Comparison of ENCODE assay signal across 17 cellular contexts in the genomic region with DNA sequence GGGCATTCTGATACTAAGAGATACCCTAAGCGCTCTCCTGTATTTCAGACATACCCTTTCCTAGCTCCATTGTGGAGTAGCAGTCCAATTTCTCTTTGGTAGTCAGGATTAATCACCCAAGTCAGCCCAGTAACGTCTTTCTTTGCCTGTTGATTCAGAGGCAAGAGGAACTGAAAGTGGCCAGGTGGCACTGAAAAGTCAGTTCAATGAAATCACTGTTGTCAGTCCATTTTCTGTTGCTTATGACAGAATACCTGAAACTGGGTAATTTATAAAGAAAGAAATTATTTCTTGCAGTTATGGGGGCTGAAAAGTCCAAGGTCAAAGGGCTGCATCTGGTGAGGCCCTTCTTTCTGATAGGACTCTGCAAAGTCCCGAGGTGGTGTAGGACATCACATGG. TPM values are rescaled to one million over a fixed set of nuclear protein-coding genes. Genes with fewer than 3 reads are reported as not detected.
DNase-seq lines count a peak whose midpoint lies in the region; ATAC-seq, FAIRE-seq and TF ChIP-seq lines count a peak whose summit lies in the region.
"Had no signal": no experiment of that assay in that cellular context is flagged by ENCODE, and none has a peak within 500 bp of the region (broad histone marks: within the 10 kb centered on the region; RNA-seq: fewer than 3 reads in every experiment).

No MANE protein-coding gene starts in this region.

- no peak for DNase-seq in HepG2 (ENCODE audit: low spot score)
- DNase-seq in right lobe of liver: no peak
- peak; percentile 70 for DNase-seq in MM.1S
- DNase-seq in activated CD8-positive, alpha-beta memory T cell treated with anti-CD3 and anti-CD28 coated beads, Interleukin-2, amount 50 U/mL, for 4 hours: no peak
- DNase-seq in activated naive CD4-positive, alpha-beta T cell treated with anti-CD3 and anti-CD28 coated beads, Interleukin-2, amount 50 U/mL, for 72 hours (ENCODE audit: low spot score in 2 of 2): no peak
- DNase-seq in WTC11 (ENCODE audit: low spot score): no peak
- DNase-seq in cortex of kidney (lab: John Stamatoyannopoulos, UW): no peak
- DNase-seq: 8988T; activated CD4-positive, alpha-beta T cell treated with anti-CD3 and anti-CD28 coated beads for 48 hours; CD8-positive, alpha-beta T cell; OCI-M1; upper lobe of left lung had no signal

- H3K4me3 ChIP-seq in HepG2 (replicated peaks in 1 of 3; ENCODE audit: insufficient read depth in 1 of 3, low read depth in 2 of 3, low read length in 3 of 3) (no peak overlapping the region), right lobe of liver (no peak overlapping the region), MM.1S (ENCODE audit: low read length) (no peak overlapping the region)
- H3K4me3 ChIP-seq: gastroesophageal sphincter, upper lobe of left lung had no signal

- H3K27ac Mint-ChIP-seq in activated naive CD4-positive, alpha-beta T cell treated with anti-CD3 and anti-CD28 coated beads, Interleukin-2, amount 50 U/mL, for 72 hours: no peak overlapping the region
- no peak overlapping the region for H3K27ac Mint-ChIP-seq in WTC11
- H3K27ac Mint-ChIP-seq: CD8-positive, alpha-beta T cell had no signal

- no peaks in the 10 kb centered on the region for H3K9me2 ChIP-seq in MM.1S (replicated peaks; ENCODE audit: insufficient read depth, low read length)

- H3K9me3 ChIP-seq in HepG2 (ENCODE audit: low read length) (no peaks in the 10 kb centered on the region), right lobe of liver (no peaks in the 10 kb centered on the region), MM.1S (replicated peaks; ENCODE audit: insufficient read depth, low read length) (no peaks in the 10 kb centered on the region)
- H3K9me3 ChIP-seq: gastroesophageal sphincter, upper lobe of left lung had no signal

- peak overlapping the region; percentile 66 for H2AFZ ChIP-seq in HepG2 (ENCODE audit: low read length)
- H2AFZ ChIP-seq in MM.1S (ENCODE audit: low read length): peak overlapping the region; percentile 36; the same call in 1 of the 2 replicates
- H2AFZ ChIP-seq: parathyroid adenoma had no signal

- CTCF ChIA-PET in HepG2 (lab: Yijun Ruan, JAX; ENCODE audit: low intra/inter-chr PET ratio, low total read pairs): no interaction called here
- CTCF ChIA-PET in WTC11 (lab: Charles Lee): no interaction called here

- POLR2A ChIA-PET in HepG2 (lab: Yijun Ruan, JAX) (no interaction called here), WTC11 (lab: Charles Lee) (no interaction called here)

- peaks cover 22% of the 10 kb centered on the region for H3K4me1 ChIP-seq in HepG2 (ENCODE audit: insufficient read depth, low read length)
- no peaks in the 10 kb centered on the region for H3K4me1 ChIP-seq in right lobe of liver
- peaks cover 8% of the 10 kb centered on the region for H3K4me1 ChIP-seq in MM.1S (ENCODE audit: low read length)
- H3K4me1 ChIP-seq: gastroesophageal sphincter, parathyroid adenoma, upper lobe of left lung had no signal

- H3K79me2 ChIP-seq in HepG2 (ENCODE audit: insufficient read depth, low read length): no peaks in the 10 kb centered on the region
- no peaks in the 10 kb centered on the region for H3K79me2 ChIP-seq in MM.1S (ENCODE audit: low read length)
- H3K79me2 ChIP-seq: parathyroid adenoma had no signal

- 41% methylated on average over 3 of the region's 3 CpGs for WGBS in HepG2 (ENCODE audit: low lambda C conversion rate)
- WGBS in right lobe of liver (ENCODE audit: insufficient coverage, low coverage, low lambda C conversion rate, missing lambda C conversion rate): 79% methylated on average over 3 of the region's 3 CpGs

- no peak for FAIRE-seq in HepG2 (lab: Jason Lieb, UNC)
- FAIRE-seq: islet of Langerhans had no signal

- H3K36me3 ChIP-seq in HepG2 (replicated peaks in 1 of 2; ENCODE audit: control insufficient read depth in 1 of 2, insufficient read depth in 2 of 2, low read length in 2 of 2) (no peaks in the 10 kb centered on the region), right lobe of liver (no peaks in the 10 kb centered on the region), MM.1S (replicated peaks; ENCODE audit: insufficient read depth, low read length) (no peaks in the 10 kb centered on the region)
- H3K36me3 ChIP-seq: gastroesophageal sphincter, upper lobe of left lung had no signal

- TF ChIP-seq POLR2A in HepG2 (IDR thresholded peaks at IDR 0.05; ENCODE audit: insufficient read depth in 1 of 2, low read depth in 2 of 2, low read length in 2 of 2) (no peak), right lobe of liver (IDR thresholded peaks at IDR 0.05) (no peak)

- H3K4me1 Mint-ChIP-seq in WTC11: no peaks in the 10 kb centered on the region

- no peaks in the 10 kb centered on the region for H3K9me3 Mint-ChIP-seq in activated naive CD4-positive, alpha-beta T cell treated with anti-CD3 and anti-CD28 coated beads, Interleukin-2, amount 50 U/mL, for 72 hours
- H3K9me3 Mint-ChIP-seq in WTC11: no peaks in the 10 kb centered on the region
- H3K9me3 Mint-ChIP-seq: CD8-positive, alpha-beta T cell had no signal

- H3K9ac ChIP-seq in HepG2 (ENCODE audit: insufficient read depth, low read depth, low read length): no peak overlapping the region
- H3K9ac ChIP-seq in MM.1S (ENCODE audit: low read length): no peak overlapping the region
- H3K9ac ChIP-seq: parathyroid adenoma had no signal

- in situ Hi-C loops in HepG2 (cut with HindIII; ENCODE audit: extremely low pct_ligation_motif_present, low pct_unique_long_range_greater_than_20kb): no loop called here

- no peaks in the 10 kb centered on the region for H3K27me3 Mint-ChIP-seq in WTC11 (ENCODE audit: low read depth)

- H3K27ac ChIP-seq in HepG2 (ENCODE audit: extremely low read length, insufficient read depth, low read length) (no peak overlapping the region), right lobe of liver (no peak overlapping the region), MM.1S (ENCODE audit: low read length) (peak overlapping the region; percentile 41; the same call in 1 of the 2 replicates)
- H3K27ac ChIP-seq: gastroesophageal sphincter, parathyroid adenoma, upper lobe of left lung had no signal

- H3K4me2 ChIP-seq in HepG2 (ENCODE audit: low read depth, low read length) (peak overlapping the region; percentile 25; the same call in 1 of the 2 replicates), MM.1S (ENCODE audit: low read depth, low read length) (peak overlapping the region; percentile 40)

- TF ChIP-seq EP300 in HepG2 (IDR thresholded peaks at IDR 0.05; ENCODE audit: low read depth in 2 of 2, low read length in 2 of 2): no peak
- no peak for TF ChIP-seq EP300 in HepG2 (CRISPR knock-in tag; IDR thresholded peaks at IDR 0.05; ENCODE audit: borderline replicate concordance)

- H3F3A ChIP-seq in MM.1S (ENCODE audit: insufficient read depth, low read length): peaks cover 11% of the 10 kb centered on the region

- TF ChIP-seq CTCF in HepG2 (CRISPR knock-in tag; IDR thresholded peaks at IDR 0.05) (no peak), right lobe of liver (IDR thresholded peaks at IDR 0.05) (no peak), MM.1S (IDR thresholded peaks at IDR 0.05; ENCODE audit: low read length) (no peak), WTC11 (IDR thresholded peaks at IDR 0.05) (no peak)

- ATAC-seq in HepG2 (no peak), right lobe of liver (no peak), HG02798 (IDR thresholded peaks at IDR 0.05; ENCODE audit: poor library complexity, unreplicated experiment) (peak; percentile 75), WTC11 (no peak)
- ATAC-seq in activated naive CD4-positive, alpha-beta T cell treated with anti-CD3 and anti-CD28 coated beads, Interleukin-2, amount 50 U/mL, for 72 hours: no peak
- ATAC-seq: CD8-positive, alpha-beta T cell; gastroesophageal sphincter had no signal

- no TSS peak for BruUV-seq in HepG2 (replicated peaks; lab: Mats Ljungman, UMichigan)

- intact Hi-C loops in HepG2 (cut with micrococcal nuclease; ENCODE audit: unreplicated experiment): no loop called here
- intact Hi-C loops in right lobe of liver (cut with DNase I): no loop called here

- H3K36me3 Mint-ChIP-seq in activated naive CD4-positive, alpha-beta T cell treated with anti-CD3 and anti-CD28 coated beads, Interleukin-2, amount 50 U/mL, for 72 hours: no peaks in the 10 kb centered on the region
- no peaks in the 10 kb centered on the region for H3K36me3 Mint-ChIP-seq in WTC11
- H3K36me3 Mint-ChIP-seq: CD8-positive, alpha-beta T cell had no signal

- no peaks in the 10 kb centered on the region for H3K27me3 ChIP-seq in HepG2 (ENCODE audit: control insufficient read depth in 1 of 2, insufficient read depth in 2 of 2, low read length in 2 of 2)
- no peaks in the 10 kb centered on the region for H3K27me3 ChIP-seq in right lobe of liver
- H3K27me3 ChIP-seq in MM.1S (replicated peaks; ENCODE audit: insufficient read depth, low read length): no peaks in the 10 kb centered on the region
- H3K27me3 ChIP-seq: gastroesophageal sphincter, upper lobe of left lung had no signal

- TF ChIP-seq RAD21 in HepG2 (CRISPR knock-in tag; IDR thresholded peaks at IDR 0.05): no peak

- H4K20me1 ChIP-seq in HepG2 (ENCODE audit: insufficient read depth, low read length) (no peaks in the 10 kb centered on the region), MM.1S (ENCODE audit: insufficient read depth, low read length) (no peaks in the 10 kb centered on the region)

- H3K4me3 Mint-ChIP-seq in WTC11: no peak overlapping the region
- H3K4me3 Mint-ChIP-seq: CD8-positive, alpha-beta T cell had no signal

RNA-seq across cellular contexts. Expression of a gene that starts 12.4 kb away (rescaled TPM):
- total RNA-seq in HepG2 (2016; rRNA removed; fragmentation: Illumina TruSeq; extraction: Trizol) (71.4 and 103 TPM in 2 replicates), right lobe of liver (100 to 1,000 TPM in 2 of 6 experiments, 10 to 100 TPM in 4; 69.3 to 271 (median 72.8) TPM), WTC11 (2021) (101 to 112 TPM (median 109 TPM) in 3 replicates)
- total RNA-seq in HepG2 (2016; cell fraction: cytosol; rRNA removed; fragmentation: Illumina TruSeq; extraction: Trizol; ENCODE audit: low read depth): 34.6 and 40.9 TPM in 2 replicates
- 68.8 and 97.8 TPM in 2 replicates for total RNA-seq in HepG2 (2016; cell fraction: insoluble cytoplasmic fraction; rRNA removed; fragmentation: Illumina TruSeq; extraction: Trizol)
- 110 and 126 TPM in 2 replicates for total RNA-seq in HepG2 (2016; cell fraction: membrane; rRNA removed; fragmentation: Illumina TruSeq; extraction: Trizol)
- 55.1 and 65.4 TPM in 2 replicates for total RNA-seq in HepG2 (2016; cell fraction: nucleus; rRNA removed; fragmentation: Illumina TruSeq; extraction: Trizol)
- 112 and 115 TPM in 2 replicates for polyA plus RNA-seq in HepG2 (2011; rRNA removed)
- 113 and 122 TPM in 2 replicates for polyA plus RNA-seq in HepG2 (2011; cell fraction: cytosol; rRNA removed)
- polyA plus RNA-seq in HepG2 (2011; cell fraction: nucleus; rRNA removed): 110 and 112 TPM in 2 replicates
- polyA plus RNA-seq in HepG2 (2012): 80.4 and 124 TPM in 2 replicates
- 68.3 and 68.8 TPM in 2 replicates for polyA plus RNA-seq in HepG2 (2016; cell fraction: cytosol; fragmentation: Illumina TruSeq; extraction: Trizol; ENCODE audit: low read depth)
- 137 and 157 TPM in 2 replicates for polyA plus RNA-seq in HepG2 (2016; cell fraction: insoluble cytoplasmic fraction; fragmentation: Illumina TruSeq; extraction: Trizol; ENCODE audit: low read depth)
- polyA plus RNA-seq in HepG2 (2016; cell fraction: membrane; fragmentation: Illumina TruSeq; extraction: Trizol; ENCODE audit: low read depth): 130 and 160 TPM in 2 replicates
- polyA plus RNA-seq in HepG2 (2016; cell fraction: nucleus; fragmentation: Illumina TruSeq; extraction: Trizol; ENCODE audit: insufficient read depth, low read depth): 103 and 117 TPM in 2 replicates
- polyA minus RNA-seq in HepG2 (2011; rRNA and poly(A)+ RNA removed; ENCODE audit: low replicate concordance): 67.1 and 79.8 TPM in 2 replicates
- 86.8 and 115 TPM in 2 replicates for polyA minus RNA-seq in HepG2 (2011; cell fraction: cytosol; rRNA and poly(A)+ RNA removed)
- polyA minus RNA-seq in HepG2 (2011; cell fraction: nucleus; rRNA and poly(A)+ RNA removed): 84.1 and 87.9 TPM in 2 replicates
- 100 to 1,000 TPM; 120 to 131 TPM for total RNA-seq in activated naive CD4-positive, alpha-beta T cell treated with anti-CD3 and anti-CD28 coated beads, Interleukin-2, amount 50 U/mL, for 72 hours

RNA-seq across cellular contexts. Expression of a gene that starts 33.3 kb away (rescaled TPM):
- 2.7 and 3.2 TPM in 2 replicates for total RNA-seq in HepG2 (2016; rRNA removed; fragmentation: Illumina TruSeq; extraction: Trizol)
- total RNA-seq in HepG2 (2016; cell fraction: cytosol; rRNA removed; fragmentation: Illumina TruSeq; extraction: Trizol; ENCODE audit: low read depth): 6.3 and 7.0 TPM in 2 replicates
- total RNA-seq in HepG2 (2016; cell fraction: insoluble cytoplasmic fraction; rRNA removed; fragmentation: Illumina TruSeq; extraction: Trizol): 2.7 and 3.2 TPM in 2 replicates
- total RNA-seq in HepG2 (2016; cell fraction: membrane; rRNA removed; fragmentation: Illumina TruSeq; extraction: Trizol): 3.6 and 4.2 TPM in 2 replicates
- 3.1 and 3.8 TPM in 2 replicates for total RNA-seq in HepG2 (2016; cell fraction: nucleus; rRNA removed; fragmentation: Illumina TruSeq; extraction: Trizol)
- 3.3 and 3.4 TPM in 2 replicates for polyA plus RNA-seq in HepG2 (2011; rRNA removed)
- polyA plus RNA-seq in HepG2 (2011; cell fraction: cytosol; rRNA removed): 1.8 and 2.1 TPM in 2 replicates
- polyA plus RNA-seq in HepG2 (2011; cell fraction: nucleus; rRNA removed): 5.7 TPM in 2 replicates
- polyA plus RNA-seq in HepG2 (2012): 4.3 and 4.9 TPM in 2 replicates
- polyA plus RNA-seq in HepG2 (2016; cell fraction: cytosol; fragmentation: Illumina TruSeq; extraction: Trizol; ENCODE audit: low read depth): 2.5 and 2.8 TPM in 2 replicates
- 4.0 and 5.0 TPM in 2 replicates for polyA plus RNA-seq in HepG2 (2016; cell fraction: insoluble cytoplasmic fraction; fragmentation: Illumina TruSeq; extraction: Trizol; ENCODE audit: low read depth)
- polyA plus RNA-seq in HepG2 (2016; cell fraction: membrane; fragmentation: Illumina TruSeq; extraction: Trizol; ENCODE audit: low read depth): 2.8 and 3.1 TPM in 2 replicates
- 7.6 and 7.9 TPM in 2 replicates for polyA plus RNA-seq in HepG2 (2016; cell fraction: nucleus; fragmentation: Illumina TruSeq; extraction: Trizol; ENCODE audit: insufficient read depth, low read depth)
- 7.2 and 11.6 TPM in 2 replicates for polyA minus RNA-seq in HepG2 (2011; rRNA and poly(A)+ RNA removed; ENCODE audit: low replicate concordance)
- polyA minus RNA-seq in HepG2 (2011; cell fraction: cytosol; rRNA and poly(A)+ RNA removed): 3.3 and 3.6 TPM in 2 replicates
- polyA minus RNA-seq in HepG2 (2011; cell fraction: nucleus; rRNA and poly(A)+ RNA removed): 6.6 and 9.8 TPM in 2 replicates
- 1 to 10 TPM; 3.1 to 4.5 (median 4.2) TPM for total RNA-seq in right lobe of liver
- 10 to 100 TPM in 1 of 2 donors, 1 to 10 TPM in 1; 9.3 to 11.6 TPM for total RNA-seq in activated naive CD4-positive, alpha-beta T cell treated with anti-CD3 and anti-CD28 coated beads, Interleukin-2, amount 50 U/mL, for 72 hours
- 15.9 to 17.1 TPM (median 16.4 TPM) in 3 replicates for total RNA-seq in WTC11 (2021)

RNA-seq across cellular contexts. Expression of a gene that starts 40.2 kb away (rescaled TPM):
- 0.13 TPM in 1 of 2 replicates, not detected in the other for total RNA-seq in HepG2 (2016; rRNA removed; fragmentation: Illumina TruSeq; extraction: Trizol)
- total RNA-seq in HepG2 (2016; cell fraction: cytosol; rRNA removed; fragmentation: Illumina TruSeq; extraction: Trizol; ENCODE audit: low read depth): not detected in 2 replicates
- 0.11 TPM in 1 of 2 replicates, not detected in the other for total RNA-seq in HepG2 (2016; cell fraction: insoluble cytoplasmic fraction; rRNA removed; fragmentation: Illumina TruSeq; extraction: Trizol)
- total RNA-seq in HepG2 (2016; cell fraction: membrane; rRNA removed; fragmentation: Illumina TruSeq; extraction: Trizol): not detected in 2 replicates
- total RNA-seq in HepG2 (2016; cell fraction: nucleus; rRNA removed; fragmentation: Illumina TruSeq; extraction: Trizol): not detected in 2 replicates
- 0.24 TPM in 1 of 2 replicates, not detected in the other for polyA plus RNA-seq in HepG2 (2011; rRNA removed)
- 0.10 and 0.13 TPM in 2 replicates for polyA plus RNA-seq in HepG2 (2011; cell fraction: cytosol; rRNA removed)
- 0.17 and 0.21 TPM in 2 replicates for polyA plus RNA-seq in HepG2 (2011; cell fraction: nucleus; rRNA removed)
- 1.3 and 1.4 TPM in 2 replicates for polyA plus RNA-seq in HepG2 (2012)
- 0.08 and 0.14 TPM in 2 replicates for polyA plus RNA-seq in HepG2 (2016; cell fraction: cytosol; fragmentation: Illumina TruSeq; extraction: Trizol; ENCODE audit: low read depth)
- polyA plus RNA-seq in HepG2 (2016; cell fraction: insoluble cytoplasmic fraction; fragmentation: Illumina TruSeq; extraction: Trizol; ENCODE audit: low read depth): not detected in 2 replicates
- polyA plus RNA-seq in HepG2 (2016; cell fraction: membrane; fragmentation: Illumina TruSeq; extraction: Trizol; ENCODE audit: low read depth): not detected in 2 replicates
- not detected in 2 replicates for polyA plus RNA-seq in HepG2 (2016; cell fraction: nucleus; fragmentation: Illumina TruSeq; extraction: Trizol; ENCODE audit: insufficient read depth, low read depth)
- 0.65 TPM in 1 of 2 replicates, not detected in the other for polyA minus RNA-seq in HepG2 (2011; rRNA and poly(A)+ RNA removed; ENCODE audit: low replicate concordance)
- not detected in 2 replicates for polyA minus RNA-seq in HepG2 (2011; cell fraction: cytosol; rRNA and poly(A)+ RNA removed)
- polyA minus RNA-seq in HepG2 (2011; cell fraction: nucleus; rRNA and poly(A)+ RNA removed): not detected in 2 replicates
- under 1 TPM in 1 of 6 experiments, not detected in 5; 0.26 TPM for total RNA-seq in right lobe of liver
- total RNA-seq in activated naive CD4-positive, alpha-beta T cell treated with anti-CD3 and anti-CD28 coated beads, Interleukin-2, amount 50 U/mL, for 72 hours: under 1 TPM in 1 of 2 donors, not detected in 1; 0.33 TPM
- total RNA-seq in WTC11 (2021): not detected in 3 replicates
- total RNA-seq: CD8-positive, alpha-beta T cell; mononuclear cell had no signal
